ENCODE assay signal across 8 cellular contexts in genomic region chr7:129435414-129435829, GRCh38. TPM values are rescaled to one million over a fixed set of nuclear protein-coding genes. Genes with fewer than 3 reads are reported as not detected.
DNase-seq lines count a peak whose midpoint lies in the region; FAIRE-seq and TF ChIP-seq lines count a peak whose summit lies in the region.

No MANE protein-coding gene starts in this region.

- H3K9me3 ChIP-seq in HAP-1, result no peaks in the 10 kb centered on the region

- peaks cover 16% of the 10 kb centered on the region for H3K36me3 Mint-ChIP-seq in activated naive CD8-positive, alpha-beta T cell treated with anti-CD3 and anti-CD28 coated beads for 36 hours
- H3K36me3 Mint-ChIP-seq in immature natural killer cell, result no peaks in the 10 kb centered on the region

- peak overlapping the region; percentile 82 for H3K4me3 Mint-ChIP-seq in activated naive CD8-positive, alpha-beta T cell treated with anti-CD3 and anti-CD28 coated beads for 36 hours
- peak overlapping the region; percentile 82 to 95 (median 94) for H3K4me3 Mint-ChIP-seq in immature natural killer cell

- H3K27ac Mint-ChIP-seq in activated naive CD8-positive, alpha-beta T cell treated with anti-CD3 and anti-CD28 coated beads for 36 hours, result no peak overlapping the region
- H3K27ac Mint-ChIP-seq in immature natural killer cell, result peak overlapping the region in 3 of 6 donors; percentile 3 to 37 (median 31)

- peaks cover 23% of the 10 kb centered on the region for H3K79me2 ChIP-seq in ACC112 (ENCODE audit: control insufficient read depth, insufficient read depth, low read length, unreplicated experiment)

- H2AFZ ChIP-seq in ACC112 (ENCODE audit: low read length, unreplicated experiment), result no peak overlapping the region

- no peak for TF ChIP-seq POLR2A in H54 (IDR thresholded peaks at IDR 0.05; ENCODE audit: low read depth, low read length)

- peaks cover 39% of the 10 kb centered on the region for H3K4me1 ChIP-seq in ACC112 (ENCODE audit: control insufficient read depth, insufficient read depth, low read length, unreplicated experiment)
- peaks cover 7% of the 10 kb centered on the region for H3K4me1 ChIP-seq in HAP-1

- H3K9me3 Mint-ChIP-seq in activated naive CD8-positive, alpha-beta T cell treated with anti-CD3 and anti-CD28 coated beads for 36 hours, result no peaks in the 10 kb centered on the region
- H3K9me3 Mint-ChIP-seq in immature natural killer cell, result no peaks in the 10 kb centered on the region

- H3K36me3 ChIP-seq in ACC112 (ENCODE audit: insufficient read depth, low read length), result peaks cover 3% of the 10 kb centered on the region; the same call in 1 of the 2 replicates
- H3K36me3 ChIP-seq in HAP-1 (replicated peaks), result no peaks in the 10 kb centered on the region

- POLR2A ChIA-PET in HEK293T (lab: Yijun Ruan, JAX), result interaction anchor here (2.4 kb wide), 1 partner anchor 8 kb away, joined by 7 read pairs; no protein-coding TSS in a partner anchor

- DNase-seq in HAP-1 (ENCODE audit: low spot score in 2 of 2) (no peak), immature natural killer cell (no peak), HEK293T (ENCODE audit: extremely low spot score) (no peak), H54 (ENCODE audit: insufficient read length, low spot score) (no peak), SIG-M5 (lab: John Stamatoyannopoulos, UW) (no peak), hepatic stellate cell (ENCODE audit: low spot score) (no peak)
- no peak for DNase-seq in activated naive CD8-positive, alpha-beta T cell treated with anti-CD3 and anti-CD28 coated beads for 36 hours

- H3K27me3 ChIP-seq in ACC112 (ENCODE audit: insufficient read depth, low read length) (no peaks in the 10 kb centered on the region), HAP-1 (ENCODE audit: low read depth) (no peaks in the 10 kb centered on the region)

- FAIRE-seq in H54 (lab: Jason Lieb, UNC), result no peak

- CTCF ChIA-PET in HEK293T (lab: Yijun Ruan, JAX), result no interaction called here

- H3K27ac ChIP-seq in ACC112 (ENCODE audit: low read depth, low read length), result no peak overlapping the region

- peaks cover 36% of the 10 kb centered on the region for H3K27me3 Mint-ChIP-seq in activated naive CD8-positive, alpha-beta T cell treated with anti-CD3 and anti-CD28 coated beads for 36 hours
- H3K27me3 Mint-ChIP-seq in immature natural killer cell (ENCODE audit: low read depth in 3 of 3), result peaks cover 2 to 9% (median 5%) of the 10 kb centered on the region in 3 donors

- H3K4me1 Mint-ChIP-seq in activated naive CD8-positive, alpha-beta T cell treated with anti-CD3 and anti-CD28 coated beads for 36 hours, result peaks cover 36% of the 10 kb centered on the region
- peaks cover 19 to 24% of the 10 kb centered on the region in 2 donors for H3K4me1 Mint-ChIP-seq in immature natural killer cell

- peak overlapping the region; percentile 86 for H3K4me3 ChIP-seq in ACC112 (ENCODE audit: low read depth, low read length)
- H3K4me3 ChIP-seq in HAP-1, result peak overlapping the region; percentile 73

- in situ Hi-C loops in HAP-1 (cut with MboI; ENCODE audit: low sequenced_read_pairs), result no loop called here

TF ChIP-seq in HEK293T, 16 proteins besides CTCF, POLR2A, EP300 and RAD21:
- TF ChIP-seq FOXA1 (IDR thresholded peaks at IDR 0.05) (no peak), ARNT (IDR thresholded peaks at IDR 0.05) (no peak), HDGF (IDR thresholded peaks at IDR 0.05; ENCODE audit: borderline replicate concordance) (no peak), FOXM1 (IDR thresholded peaks at IDR 0.05; ENCODE audit: borderline replicate concordance) (no peak), ZNF384 (IDR thresholded peaks at IDR 0.05) (no peak), PKNOX1 (IDR thresholded peaks at IDR 0.05) (no peak), TARDBP (IDR thresholded peaks at IDR 0.05) (no peak), FOXK2 (IDR thresholded peaks at IDR 0.05) (no peak), SUZ12 (IDR thresholded peaks at IDR 0.05) (no peak), NFRKB (IDR thresholded peaks at IDR 0.05) (no peak), LEF1 (IDR thresholded peaks at IDR 0.05; ENCODE audit: borderline replicate concordance) (no peak), CTBP1 (IDR thresholded peaks at IDR 0.05; ENCODE audit: borderline replicate concordance) (no peak), BHLHE40 (IDR thresholded peaks at IDR 0.05; ENCODE audit: borderline replicate concordance) (no peak)
TF ChIP-seq in HEK293T: peak in this region for 0.

RNA-seq across cellular contexts. Expression of gene STRIP2, which starts 1.2 kb away (rescaled TPM):
- total RNA-seq in activated naive CD8-positive, alpha-beta T cell treated with anti-CD3 and anti-CD28 coated beads for 36 hours, result 1 to 10 TPM; 6.9 to 7.9 TPM
- under 1 TPM in 1 of 3 donors, not detected in 2; 0.25 TPM for polyA plus RNA-seq in immature natural killer cell
